8 cellular contexts compared by ENCODE assay signal in the genomic region with DNA sequence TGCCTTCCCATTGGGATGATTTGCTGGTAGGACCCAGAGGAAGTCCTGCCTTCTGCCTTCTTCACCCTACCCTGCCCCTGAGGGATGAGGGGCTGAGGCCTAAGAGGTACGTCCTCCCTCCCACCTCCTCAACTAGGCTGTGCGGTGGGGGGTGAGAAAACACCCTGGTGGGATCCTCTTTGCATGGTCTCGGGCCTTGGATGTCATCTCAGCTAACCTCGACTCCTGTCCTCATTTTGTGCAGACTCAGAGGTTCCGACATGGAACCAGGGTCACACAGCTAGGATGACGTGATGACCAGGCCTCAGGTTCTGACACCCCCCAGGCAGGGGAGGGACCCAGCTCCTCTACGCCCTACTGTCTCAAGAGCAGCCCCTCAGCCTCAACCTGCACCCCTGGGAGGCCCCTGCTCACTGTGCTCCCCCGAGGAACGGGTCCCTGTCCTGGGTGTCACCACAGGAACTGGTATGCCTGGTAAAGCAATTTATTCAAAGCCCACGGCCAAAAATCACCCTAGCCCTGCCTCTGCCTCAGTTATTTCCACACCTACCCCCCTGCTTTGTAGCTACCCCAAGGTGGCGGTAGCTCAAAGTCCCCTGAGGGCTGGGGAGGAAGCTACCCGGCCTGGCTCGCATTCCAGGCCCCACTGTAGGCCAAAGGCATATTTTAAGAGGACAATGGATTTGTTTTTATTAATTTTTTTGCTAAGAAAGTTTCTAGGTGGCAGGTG. TPM values are rescaled to one million over a fixed set of nuclear protein-coding genes. Genes with fewer than 3 reads are reported as not detected.
DNase-seq lines count a peak whose midpoint lies in the region; TF ChIP-seq lines count a peak whose summit lies in the region.

No MANE protein-coding gene starts in this region.

- no peaks in the 10 kb centered on the region for H3K27me3 Mint-ChIP-seq in activated naive CD4-positive, alpha-beta T cell treated with anti-CD3 and anti-CD28 coated beads, Interleukin-2, amount 50 U/mL, for 24 hours
- H3K27me3 Mint-ChIP-seq in mesothelial cell of epicardium (ENCODE audit: low read depth) (no peaks in the 10 kb centered on the region), type B pancreatic cell (no peaks in the 10 kb centered on the region)

- H3K9me3 Mint-ChIP-seq in activated naive CD4-positive, alpha-beta T cell treated with anti-CD3 and anti-CD28 coated beads, Interleukin-2, amount 50 U/mL, for 24 hours = no peaks in the 10 kb centered on the region
- H3K9me3 Mint-ChIP-seq in mesothelial cell of epicardium = no peaks in the 10 kb centered on the region
- no peaks in the 10 kb centered on the region for H3K9me3 Mint-ChIP-seq in type B pancreatic cell

- peak overlapping the region; percentile 77 for H3K27ac ChIP-seq in caudate nucleus (ENCODE audit: low read depth, low read length)

- peaks cover 2% of the 10 kb centered on the region for H3K36me3 Mint-ChIP-seq in activated naive CD4-positive, alpha-beta T cell treated with anti-CD3 and anti-CD28 coated beads, Interleukin-2, amount 50 U/mL, for 24 hours
- peaks cover 2% of the 10 kb centered on the region for H3K36me3 Mint-ChIP-seq in mesothelial cell of epicardium
- H3K36me3 Mint-ChIP-seq in type B pancreatic cell = no peaks in the 10 kb centered on the region

- H3K27ac Mint-ChIP-seq in activated naive CD4-positive, alpha-beta T cell treated with anti-CD3 and anti-CD28 coated beads, Interleukin-2, amount 50 U/mL, for 24 hours = peak overlapping the region; percentile 86
- peak overlapping the region; percentile 87 for H3K27ac Mint-ChIP-seq in mesothelial cell of epicardium
- peak overlapping the region; percentile 87 for H3K27ac Mint-ChIP-seq in type B pancreatic cell

- no peak overlapping the region for H3K4me3 Mint-ChIP-seq in activated naive CD4-positive, alpha-beta T cell treated with anti-CD3 and anti-CD28 coated beads, Interleukin-2, amount 50 U/mL, for 24 hours
- H3K4me3 Mint-ChIP-seq in mesothelial cell of epicardium (no peak overlapping the region), type B pancreatic cell (no peak overlapping the region)

- TF ChIP-seq CTCF in mesothelial cell of epicardium (IDR thresholded peaks at IDR 0.05; ENCODE audit: unreplicated experiment) (no peak), type B pancreatic cell (conservative IDR thresholded peaks at IDR 0.05) (no peak)

- no peak for DNase-seq in activated naive CD4-positive, alpha-beta T cell (lab: John Stamatoyannopoulos, UW)
- DNase-seq in caudate nucleus (lab: John Stamatoyannopoulos, UW) = no peak
- no peak for DNase-seq in mesothelial cell of epicardium (ENCODE audit: low spot score in 2 of 2, unreplicated experiment in 2 of 2)
- DNase-seq in type B pancreatic cell (ENCODE audit: extremely low spot score, unreplicated experiment) = no peak
- DNase-seq in AML-193 (lab: John Stamatoyannopoulos, UW) = no peak
- DNase-seq in activated effector memory CD4-positive, alpha-beta T cell treated with anti-CD3 and anti-CD28 coated beads, Interleukin-2, amount 50 U/mL, for 16 hours = no peak
- DNase-seq in mesenteric fat pad (ENCODE audit: low spot score) = no peak

- H3K4me1 Mint-ChIP-seq in activated naive CD4-positive, alpha-beta T cell treated with anti-CD3 and anti-CD28 coated beads, Interleukin-2, amount 50 U/mL, for 24 hours = peaks cover 11% of the 10 kb centered on the region
- H3K4me1 Mint-ChIP-seq in mesothelial cell of epicardium (peaks cover 15% of the 10 kb centered on the region), type B pancreatic cell (ENCODE audit: unreplicated experiment) (peaks cover 10% of the 10 kb centered on the region)

RNA-seq across cellular contexts. Expression of a gene that starts 17.5 kb away (rescaled TPM):
- 6.0 to 7.7 TPM (median 6.8 TPM) in 3 replicates for total RNA-seq in mesothelial cell of epicardium
- 7.1 and 7.4 TPM in 2 replicates for total RNA-seq in type B pancreatic cell (ENCODE audit: low replicate concordance)
- total RNA-seq in mesenteric fat pad = 12.8 TPM

RNA-seq across cellular contexts. Expression of a gene that starts 28.4 kb away (rescaled TPM):
- total RNA-seq in mesothelial cell of epicardium (42.3 to 46.0 TPM (median 45.8 TPM) in 3 replicates), type B pancreatic cell (ENCODE audit: low replicate concordance) (43.0 and 49.9 TPM in 2 replicates), mesenteric fat pad (125 TPM)

RNA-seq across cellular contexts. Expression of a gene that starts 42.1 kb away (rescaled TPM):
- 63.4 to 66.4 TPM (median 65.4 TPM) in 3 replicates for total RNA-seq in mesothelial cell of epicardium
- 41.9 and 49.7 TPM in 2 replicates for total RNA-seq in type B pancreatic cell (ENCODE audit: low replicate concordance)
- 24.6 TPM for total RNA-seq in mesenteric fat pad

RNA-seq across cellular contexts. Expression of a gene that starts 51.7 kb away (rescaled TPM):
- total RNA-seq in mesothelial cell of epicardium (2.8 to 3.1 TPM (median 2.9 TPM) in 3 replicates), type B pancreatic cell (ENCODE audit: low replicate concordance) (1.9 and 3.1 TPM in 2 replicates), mesenteric fat pad (35.7 TPM)
